In genomic region chr17:28746611-28747045, GRCh38 we compare ENCODE assay signal across 9 cellular contexts. TPM values are rescaled to one million over a fixed set of nuclear protein-coding genes. Genes with fewer than 3 reads are reported as not detected.
DNase-seq lines count a peak whose midpoint lies in the region; ATAC-seq, FAIRE-seq and TF ChIP-seq lines count a peak whose summit lies in the region.
"Had no signal": no experiment of that assay in that cellular context is flagged by ENCODE, and none has a peak within 500 bp of the region (broad histone marks: within the 10 kb centered on the region; RNA-seq: fewer than 3 reads in every experiment).

No MANE protein-coding gene starts in this region.

- FAIRE-seq in H54 (lab: Jason Lieb, UNC) = no peak
- FAIRE-seq: frontal cortex had no signal

- TF ChIP-seq POLR2A in H54 (IDR thresholded peaks at IDR 0.05; ENCODE audit: low read depth, low read length) = no peak

- peak overlapping the region; percentile 84 for H3K4me3 ChIP-seq in adipocyte (ENCODE audit: low read length)
- H3K4me3 ChIP-seq in left lung = peak overlapping the region; percentile 69 to 73
- H3K4me3 ChIP-seq in tibial artery = no peak overlapping the region

- no peaks in the 10 kb centered on the region for H3K36me3 Mint-ChIP-seq in IgD-negative memory B cell

- no peaks in the 10 kb centered on the region for H3K27me3 Mint-ChIP-seq in IgD-negative memory B cell

- DNase-seq in Ammon's horn (ENCODE audit: low spot score) = peak; percentile 83
- no peak for DNase-seq in adipocyte (ENCODE audit: low read depth)
- DNase-seq in left lung = peak; percentile 80 to 81
- DNase-seq in tibial artery = no peak
- DNase-seq in H54 (ENCODE audit: insufficient read length, low spot score) = no peak

- H3K27ac ChIP-seq in left lung (peak overlapping the region; percentile 89 to 94), tibial artery (peak overlapping the region; percentile 81 to 83)

- ATAC-seq in left lung (peak; percentile 39), GM19397 (IDR thresholded peaks at IDR 0.05; ENCODE audit: unreplicated experiment) (no peak), HG03571 (IDR thresholded peaks at IDR 0.05; ENCODE audit: unreplicated experiment) (no peak)

- H3K4me1 Mint-ChIP-seq in IgD-negative memory B cell = peaks cover 14 to 27% (median 16%) of the 10 kb centered on the region in 3 donors

- H3K9me3 ChIP-seq in adipocyte (ENCODE audit: control insufficient read depth, low read length) = no peaks in the 10 kb centered on the region
- no peaks in the 10 kb centered on the region for H3K9me3 ChIP-seq in left lung
- no peaks in the 10 kb centered on the region for H3K9me3 ChIP-seq in tibial artery

- intact Hi-C loops in left lung (cut with DNase I) = no loop called here
- intact Hi-C loops in tibial artery (cut with DNase I; ENCODE audit: low total_unique reads) = loop anchor here (10.0 kb wide), 1 partner anchor 58 kb away; no protein-coding TSS in a partner anchor

- peaks cover 36% of the 10 kb centered on the region for H3K4me1 ChIP-seq in adipocyte (ENCODE audit: control insufficient read depth, insufficient read depth, low read length)
- H3K4me1 ChIP-seq in left lung = peaks cover 40 to 78% of the 10 kb centered on the region in 2 donors
- H3K4me1 ChIP-seq in tibial artery = peaks cover 0 to 81% (median 47%) of the 10 kb centered on the region in 4 donors

- no peak for TF ChIP-seq CTCF in left lung (IDR thresholded peaks at IDR 0.05)
- TF ChIP-seq CTCF in tibial artery (IDR thresholded peaks at IDR 0.05) = no peak

- H3K36me3 ChIP-seq in adipocyte (ENCODE audit: control insufficient read depth, insufficient read depth, low read length, severe bottlenecking) = peaks cover 23% of the 10 kb centered on the region
- peaks cover 0 to 36% of the 10 kb centered on the region in 2 donors for H3K36me3 ChIP-seq in left lung
- H3K36me3 ChIP-seq in tibial artery = peaks cover 0 to 26% (median 23%) of the 10 kb centered on the region in 3 donors

- peak overlapping the region; percentile 74 to 99 (median 94) for H3K4me3 Mint-ChIP-seq in IgD-negative memory B cell

- H3K27ac Mint-ChIP-seq in IgD-negative memory B cell = peak overlapping the region; percentile 16 to 99 (median 59)

- H3K9ac ChIP-seq in adipocyte (ENCODE audit: low read length) = no peak overlapping the region

- H3K27me3 ChIP-seq in adipocyte (replicated peaks; ENCODE audit: control insufficient read depth, insufficient read depth, low read length) = no peaks in the 10 kb centered on the region
- H3K27me3 ChIP-seq in left lung = peaks cover 0 to 22% of the 10 kb centered on the region in 2 donors
- no peaks in the 10 kb centered on the region for H3K27me3 ChIP-seq in tibial artery

- H3K9me3 Mint-ChIP-seq in IgD-negative memory B cell = no peaks in the 10 kb centered on the region

RNA-seq across cellular contexts. Expression of gene TRAF4, which starts 2.8 kb away (rescaled TPM):
- 13.8 TPM for polyA plus RNA-seq in IgD-negative memory B cell
- total RNA-seq in left lung = 10 to 100 TPM; 66.1 to 81.7 TPM

RNA-seq across cellular contexts. Expression of gene NEK8, which starts 18.0 kb away (rescaled TPM):
- polyA plus RNA-seq in IgD-negative memory B cell = 18.6 TPM
- 1 to 10 TPM; 5.6 to 7.5 TPM for total RNA-seq in left lung

RNA-seq across cellular contexts. Expression of gene TLCD1, which starts 20.6 kb away (rescaled TPM):
- 0.49 TPM for polyA plus RNA-seq in IgD-negative memory B cell
- total RNA-seq in left lung = 10 to 100 TPM; 18.4 to 20.7 TPM

RNA-seq across cellular contexts. Expression of gene RPL23A, which starts 26.8 kb away (rescaled TPM):
- polyA plus RNA-seq in IgD-negative memory B cell = 6,180 TPM
- 1,000 to 10,000 TPM; 1,170 to 1,265 TPM for total RNA-seq in left lung

RNA-seq across cellular contexts. Expression of gene RAB34, which starts 29.0 kb away (rescaled TPM):
- polyA plus RNA-seq in IgD-negative memory B cell = 6.7 TPM
- 10 to 100 TPM; 79.4 to 79.5 TPM for total RNA-seq in left lung

Comparison
In these comparisons a context has a peak if more than half of its experiments do, and no peak if none do; other contexts are left out.
1. DNase-seq: peak in Ammon's horn (single experiment) and left lung (2 of 2); none in adipocyte (single experiment), tibial artery (0 of 2) and H54 (single experiment).
2. H3K4me3 ChIP-seq: peak in adipocyte (single experiment) and left lung (2 of 2); none in tibial artery (0 of 2).